1 cellular context compared by ENCODE assay signal in genomic region chr2:72827495-72827894, GRCh38.
TF ChIP-seq lines count a peak whose summit lies in the region.

No MANE protein-coding gene starts in this region.

TF ChIP-seq in HepG2, 621 proteins besides CTCF, POLR2A, EP300 and RAD21:
- TF ChIP-seq ZNF7 (CRISPR knock-in tag; IDR thresholded peaks at IDR 0.05) (no peak), TOPORS (CRISPR knock-in tag; IDR thresholded peaks at IDR 0.05) (no peak), ZHX1 (CRISPR knock-in tag; IDR thresholded peaks at IDR 0.05; ENCODE audit: low read depth) (no peak), CEBPB (IDR thresholded peaks at IDR 0.05; ENCODE audit: borderline replicate concordance, low read depth, low read length) (peak; percentile 42; the same call in 1 of the 2 replicates)
